Comparison of ENCODE assay signal across 1 cellular context in genomic region chr9:136364369-136364748, GRCh38.
TF ChIP-seq lines count a peak whose summit lies in the region.

No MANE protein-coding gene starts in this region.

TF ChIP-seq in IMR-90, 13 proteins besides CTCF, POLR2A, EP300 and RAD21:
- TF ChIP-seq RCOR1 (IDR thresholded peaks at IDR 0.05; ENCODE audit: insufficient replicate concordance, low read length): no peak
- no peak for TF ChIP-seq BHLHE40 (IDR thresholded peaks at IDR 0.05; ENCODE audit: low read depth, low read length)
- TF ChIP-seq ELK1 (IDR thresholded peaks at IDR 0.05; ENCODE audit: borderline replicate concordance, low read depth, low read length): no peak
- TF ChIP-seq NFE2L2 (IDR thresholded peaks at IDR 0.05; ENCODE audit: low read depth, low read length): no peak
- TF ChIP-seq MAFK (IDR thresholded peaks at IDR 0.05; ENCODE audit: low read depth, low read length): no peak
- TF ChIP-seq MAZ (IDR thresholded peaks at IDR 0.05; ENCODE audit: borderline replicate concordance, low read depth, low read length): no peak
- TF ChIP-seq CHD1 (IDR thresholded peaks at IDR 0.05; ENCODE audit: low read depth, low read length): no peak
- no peak for TF ChIP-seq SMC3 (IDR thresholded peaks at IDR 0.05; ENCODE audit: low read depth, low read length)
- no peak for TF ChIP-seq CEBPB (IDR thresholded peaks at IDR 0.05; ENCODE audit: low read depth, low read length)
- no peak for TF ChIP-seq MXI1 (IDR thresholded peaks at IDR 0.05; ENCODE audit: borderline replicate concordance, low read depth, low read length)
- no peak for TF ChIP-seq RFX5 (IDR thresholded peaks at IDR 0.05; ENCODE audit: low read depth, low read length)
- TF ChIP-seq USF2 (IDR thresholded peaks at IDR 0.05; ENCODE audit: low read depth, low read length): no peak
- no peak for TF ChIP-seq FOS (IDR thresholded peaks at IDR 0.05; ENCODE audit: low read depth, low read length)
TF ChIP-seq in IMR-90: peak in this region for 0.
